In genomic region chr12:40152783-40153383, GRCh38 we compare ENCODE assay signal across 8 cellular contexts. TPM values are rescaled to one million over a fixed set of nuclear protein-coding genes. Genes with fewer than 3 reads are reported as not detected.
DNase-seq lines count a peak whose midpoint lies in the region; ATAC-seq and TF ChIP-seq lines count a peak whose summit lies in the region.

No MANE protein-coding gene starts in this region.

- H3K4me1 ChIP-seq in BE2C, result no peaks in the 10 kb centered on the region
- no peaks in the 10 kb centered on the region for H3K4me1 ChIP-seq in vagina

- H3K27ac Mint-ChIP-seq in activated CD4-positive, alpha-beta memory T cell treated with anti-CD3 and anti-CD28 coated beads for 36 hours, result no peak overlapping the region

- H3K27me3 ChIP-seq in BE2C (0 out of 2 replicates have a peak, but pooled peaks cover 3% of the 10 kb centered on the region), vagina (no peaks in the 10 kb centered on the region)

- peaks cover 18% of the 10 kb centered on the region for H3K27me3 Mint-ChIP-seq in activated CD4-positive, alpha-beta memory T cell treated with anti-CD3 and anti-CD28 coated beads for 36 hours

- H3K9me3 Mint-ChIP-seq in activated CD4-positive, alpha-beta memory T cell treated with anti-CD3 and anti-CD28 coated beads for 36 hours, result no peaks in the 10 kb centered on the region

- no peak overlapping the region for H3K4me3 ChIP-seq in BE2C (ENCODE audit: low read depth, low read length)
- H3K4me3 ChIP-seq in fibroblast of pulmonary artery (replicated peaks; ENCODE audit: low read depth, low read length), result no peak overlapping the region
- no peak overlapping the region for H3K4me3 ChIP-seq in vagina

- no peak overlapping the region for H3K4me3 Mint-ChIP-seq in activated CD4-positive, alpha-beta memory T cell treated with anti-CD3 and anti-CD28 coated beads for 36 hours

- TF ChIP-seq POLR2A in vagina (IDR thresholded peaks at IDR 0.05), result no peak

- H3K4me1 Mint-ChIP-seq in activated CD4-positive, alpha-beta memory T cell treated with anti-CD3 and anti-CD28 coated beads for 36 hours (ENCODE audit: low read depth), result no peaks in the 10 kb centered on the region

- H3K36me3 Mint-ChIP-seq in activated CD4-positive, alpha-beta memory T cell treated with anti-CD3 and anti-CD28 coated beads for 36 hours, result no peaks in the 10 kb centered on the region

- POLR2A ChIA-PET in activated CD4-positive, alpha-beta memory T cell treated with anti-CD3 and anti-CD28 coated beads for 36 hours (lab: Charles Lee), result no interaction called here

- ATAC-seq in GM21528 (IDR thresholded peaks at IDR 0.05; ENCODE audit: low FRiP score, unreplicated experiment), result peak; percentile 45
- no peak for ATAC-seq in omental fat pad (ENCODE audit: low FRiP score)
- ATAC-seq in HG03520 (IDR thresholded peaks at IDR 0.05; ENCODE audit: unreplicated experiment), result no peak

- H3K36me3 ChIP-seq in BE2C (no peaks in the 10 kb centered on the region), vagina (no peaks in the 10 kb centered on the region)

- CTCF ChIA-PET in activated CD4-positive, alpha-beta memory T cell treated with anti-CD3 and anti-CD28 coated beads for 36 hours (lab: Charles Lee), result interaction anchor here (1.0 to 1.8 kb wide), 3 partner anchors 12 to 162 kb away, joined by 3 to 5 read pairs (median 3); no protein-coding TSS in a partner anchor

- H3K9me3 ChIP-seq in BE2C (no peaks in the 10 kb centered on the region), vagina (no peaks in the 10 kb centered on the region)

- H3K27ac ChIP-seq in vagina, result no peak overlapping the region

- TF ChIP-seq CTCF in BE2C (IDR thresholded peaks at IDR 0.05; ENCODE audit: low read depth, low read length) (peak; percentile 82), fibroblast of pulmonary artery (IDR thresholded peaks at IDR 0.05; ENCODE audit: low read length, missing control alignments) (peak; percentile 85), omental fat pad (IDR thresholded peaks at IDR 0.05) (peak in 1 of 3 donors; percentile 19), vagina (IDR thresholded peaks at IDR 0.05) (peak; percentile 27 to 81 (median 68))

- DNase-seq in BE2C, result peak; percentile 45
- DNase-seq in NCI-H2171 treated with DMSO at 0.1 percent for 48 hours (lab: John Stamatoyannopoulos, UW), result peak; percentile 59
- peak; percentile 60 for DNase-seq in activated CD4-positive, alpha-beta memory T cell treated with anti-CD3 and anti-CD28 coated beads for 36 hours
- peak; percentile 59 for DNase-seq in fibroblast of pulmonary artery (ENCODE audit: low read depth)
- DNase-seq in omental fat pad (ENCODE audit: low spot score), result peak; percentile 31
- DNase-seq in vagina (ENCODE audit: extremely low spot score in 2 of 2), result no peak

- intact Hi-C loops in activated CD4-positive, alpha-beta memory T cell treated with anti-CD3 and anti-CD28 coated beads for 36 hours (cut with micrococcal nuclease), result loop anchor here (1.0 to 5.0 kb wide), 3 partner anchors 74 to 768 kb away; no protein-coding TSS in a partner anchor
- intact Hi-C loops in vagina (cut with DNase I), result loop anchor here (10.0 kb wide), 1 partner anchor 162 kb away; no protein-coding TSS in a partner anchor

RNA-seq across cellular contexts. Expression of gene SLC2A13, which starts 47.0 kb away (rescaled TPM):
- 0.49 TPM for polyA plus RNA-seq in BE2C (2012; ENCODE audit: insufficient read depth, insufficient read length, low read depth)
- 1 to 10 TPM; 3.4 to 3.8 TPM for total RNA-seq in activated CD4-positive, alpha-beta memory T cell treated with anti-CD3 and anti-CD28 coated beads for 36 hours
- total RNA-seq in omental fat pad (10 to 100 TPM; 11.6 to 25.9 (median 15.6) TPM), vagina (17.4 TPM)

Comparison
In these comparisons a context has a peak if more than half of its experiments do, and no peak if none do; other contexts are left out.
1. DNase-seq: peak in BE2C (single experiment), NCI-H2171 treated with DMSO at 0.1 percent for 48 hours (single experiment), activated CD4-positive, alpha-beta memory T cell treated with anti-CD3 and anti-CD28 coated beads for 36 hours (single experiment), fibroblast of pulmonary artery (single experiment) and omental fat pad (single experiment); none in vagina (0 of 2).